In the genomic region with DNA sequence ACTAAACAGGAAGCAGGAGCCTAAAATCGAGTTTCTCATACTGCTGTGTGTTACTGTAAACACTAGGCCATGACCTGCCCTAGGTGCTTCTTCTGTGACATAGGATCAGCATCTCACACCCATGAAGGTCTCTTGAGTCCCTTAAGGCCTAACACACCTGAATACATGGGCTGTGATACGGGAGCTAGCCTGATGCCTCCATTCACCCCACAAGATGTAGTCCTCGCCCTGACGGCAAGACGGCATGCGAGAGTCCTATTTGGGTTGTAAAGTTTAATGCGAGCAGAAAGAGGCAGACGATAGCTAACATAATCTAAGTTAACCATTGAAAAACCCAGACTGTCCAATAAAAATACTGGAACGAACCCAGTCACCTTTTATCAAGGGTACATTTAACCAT, we compare ENCODE assay signal across 13 cellular contexts.
DNase-seq lines count a peak whose midpoint lies in the region; ATAC-seq, FAIRE-seq and TF ChIP-seq lines count a peak whose summit lies in the region.
"Had no signal": no experiment of that assay in that cellular context is flagged by ENCODE, and none has a peak within 500 bp of the region (broad histone marks: within the 10 kb centered on the region; RNA-seq: fewer than 3 reads in every experiment).

No MANE protein-coding gene starts in this region.

- no peaks in the 10 kb centered on the region for H3K27me3 ChIP-seq in BLaER1 treated with 17β-estradiol and CSF1 and Interleukin-3, amounts not matched to agents 10 nM and 100 nM
- peaks cover 0 to 5% of the 10 kb centered on the region in 2 experiments; a peak in 4 of 5 replicates for H3K27me3 ChIP-seq in K562 (ENCODE audit: control insufficient read depth in 2 of 2, insufficient read depth in 2 of 2, low read length in 2 of 2)

- peaks cover 12 to 49% (median 43%) of the 10 kb centered on the region in 10 experiments; a peak in 19 of 20 replicates for H3K4me1 ChIP-seq in BLaER1 treated with 17β-estradiol and CSF1 and Interleukin-3, amounts not matched to agents 10 nM and 100 nM
- H3K4me1 ChIP-seq in K562 (replicated peaks in 1 of 2; ENCODE audit: control insufficient read depth in 2 of 2, insufficient read depth in 2 of 2, low read length in 2 of 2) = no peaks in the 10 kb centered on the region

- H3K79me2 ChIP-seq in K562 (ENCODE audit: control insufficient read depth, insufficient read depth, low read length) = no peaks in the 10 kb centered on the region

- CTCF ChIA-PET in activated CD4-positive, alpha-beta memory T cell treated with anti-CD3 and anti-CD28 coated beads, Interleukin-2, amount 10 ng/mL, durations not matched to agents 7 days and 5 days (lab: Charles Lee) = interaction anchor here (1.1 to 2.6 kb wide), 4 partner anchors 14 to 197 kb away, joined by 3 to 7 read pairs (median 5); no protein-coding TSS in a partner anchor
- CTCF ChIA-PET in K562 (lab: Yijun Ruan, JAX; ENCODE audit: low intra/inter-chr PET ratio) = no interaction called here

- TF ChIP-seq CTCF in K562 (IDR thresholded peaks at IDR 0.05 in 2 of 3, conservative IDR thresholded peaks at IDR 0.05 in 1 of 3; ENCODE audit: insufficient read depth in 2 of 3, low read depth in 1 of 3, low read length in 3 of 3) (no peak), D721Med (IDR thresholded peaks at IDR 0.05; ENCODE audit: insufficient read depth, missing control alignments) (no peak)

- TF ChIP-seq POLR2A in K562 (conservative IDR thresholded peaks at IDR 0.05) = no peak

- 3% methylated on average over 9 of the region's 9 CpGs for WGBS in K562 (ENCODE audit: insufficient coverage, low coverage, missing lambda C conversion rate)

- in situ Hi-C loops in K562 (cut with MboI) = no loop called here

- DNase-seq in D341Med (ENCODE audit: low spot score) (peak; percentile 34), K562 (ENCODE audit: extremely low read depth in 1 of 4, low spot score in 3 of 4) (peak in 3 of 4 experiments; percentile 9 to 17 (median 12)), D721Med (ENCODE audit: insufficient read length, low spot score) (no peak), NCI-H1436 treated with DMSO at 0.1 percent for 48 hours (lab: John Stamatoyannopoulos, UW) (no peak)
- DNase-seq in activated CD4-positive, alpha-beta memory T cell treated with anti-CD3 and anti-CD28 coated beads, Interleukin-2, amount 10 ng/mL, durations not matched to agents 7 days and 5 days = no peak
- DNase-seq: amygdala, head of caudate nucleus, midbrain, MM.1S, NCI-H2081 had no signal

- H4K20me1 ChIP-seq in BLaER1 treated with 17β-estradiol and CSF1 and Interleukin-3, amounts not matched to agents 10 nM and 100 nM = no peaks in the 10 kb centered on the region
- no peaks in the 10 kb centered on the region for H4K20me1 ChIP-seq in K562 (replicated peaks; ENCODE audit: control insufficient read depth, insufficient read depth, low read length)

- H3K4me3 ChIP-seq in BLaER1 treated with 17β-estradiol and CSF1 and Interleukin-3, amounts not matched to agents 10 nM and 100 nM = no peak overlapping the region
- H3K4me3 ChIP-seq in K562 = no peak overlapping the region

- no TSS peak for BruUV-seq in K562 (replicated peaks; lab: Mats Ljungman, UMichigan)

- intact Hi-C loops in K562 (cut with micrococcal nuclease) = no loop called here

- H3K27ac Mint-ChIP-seq in activated CD4-positive, alpha-beta memory T cell treated with anti-CD3 and anti-CD28 coated beads, Interleukin-2, amount 10 ng/mL, durations not matched to agents 7 days and 5 days = peak overlapping the region; percentile 79

- peak overlapping the region in 9 of 11 experiments; percentile 24 to 85 (median 71); a peak in 14 of 22 replicates for H3K4me2 ChIP-seq in BLaER1 treated with 17β-estradiol and CSF1 and Interleukin-3, amounts not matched to agents 10 nM and 100 nM
- no peak overlapping the region for H3K4me2 ChIP-seq in K562 (ENCODE audit: insufficient read depth, low read length)

- H3K9me1 ChIP-seq in K562 (ENCODE audit: control insufficient read depth, insufficient read depth, low read length) = no peaks in the 10 kb centered on the region

- POLR2A ChIA-PET in activated CD4-positive, alpha-beta memory T cell treated with anti-CD3 and anti-CD28 coated beads, Interleukin-2, amount 10 ng/mL, durations not matched to agents 7 days and 5 days (lab: Charles Lee) = interaction anchor here (0.8 to 3.7 kb wide), 11 partner anchors 10 to 241 kb away, joined by 3 to 40 read pairs (median 4); partner anchors contain the start of gene ICE2
- POLR2A ChIA-PET in K562 (lab: Yijun Ruan, JAX) = no interaction called here

- H3K27ac ChIP-seq in BLaER1 treated with 17β-estradiol and CSF1 and Interleukin-3, amounts not matched to agents 10 nM and 100 nM = no peak overlapping the region
- H3K27ac ChIP-seq in K562 (ENCODE audit: extremely low read depth, low read depth, low read length) = no peak overlapping the region

- H3K4me3 Mint-ChIP-seq in activated CD4-positive, alpha-beta memory T cell treated with anti-CD3 and anti-CD28 coated beads, Interleukin-2, amount 10 ng/mL, durations not matched to agents 7 days and 5 days = peak overlapping the region; percentile 36

- peaks cover 0 to 5% (median 0%) of the 10 kb centered on the region in 11 experiments; a peak in 1 of 22 replicates for H3K9me3 ChIP-seq in BLaER1 treated with 17β-estradiol and CSF1 and Interleukin-3, amounts not matched to agents 10 nM and 100 nM (replicated peaks in 1 of 11)
- H3K9me3 ChIP-seq in K562 (replicated peaks; ENCODE audit: control insufficient read depth, insufficient read depth, low read depth, low read length) = no peaks in the 10 kb centered on the region

- FAIRE-seq in K562 (lab: Jason Lieb, UNC) (no peak), D721Med (lab: Jason Lieb, UNC) (no peak)

- peaks cover 2% of the 10 kb centered on the region for H3K27me3 Mint-ChIP-seq in activated CD4-positive, alpha-beta memory T cell treated with anti-CD3 and anti-CD28 coated beads, Interleukin-2, amount 10 ng/mL, durations not matched to agents 7 days and 5 days

- peaks cover 43% of the 10 kb centered on the region for H3K4me1 Mint-ChIP-seq in activated CD4-positive, alpha-beta memory T cell treated with anti-CD3 and anti-CD28 coated beads, Interleukin-2, amount 10 ng/mL, durations not matched to agents 7 days and 5 days

- peaks cover 4% of the 10 kb centered on the region for H3K36me3 Mint-ChIP-seq in activated CD4-positive, alpha-beta memory T cell treated with anti-CD3 and anti-CD28 coated beads, Interleukin-2, amount 10 ng/mL, durations not matched to agents 7 days and 5 days (ENCODE audit: low read depth)

- no peak for TF ChIP-seq EP300 in K562 (IDR thresholded peaks at IDR 0.05; ENCODE audit: low read length)

- no peak overlapping the region for H3K9ac ChIP-seq in BLaER1 treated with 17β-estradiol and CSF1 and Interleukin-3, amounts not matched to agents 10 nM and 100 nM
- no peak overlapping the region for H3K9ac ChIP-seq in K562 (ENCODE audit: insufficient read depth in 1 of 2, low read depth in 2 of 2, low read length in 2 of 2)

- no peak for ATAC-seq in K562
- ATAC-seq in HG02870 (IDR thresholded peaks at IDR 0.05; ENCODE audit: unreplicated experiment) = no peak
- ATAC-seq in GM21390 (IDR thresholded peaks at IDR 0.05; ENCODE audit: unreplicated experiment) = no peak

- no peak overlapping the region for H2AFZ ChIP-seq in K562 (ENCODE audit: low read depth, low read length)

- no peaks in the 10 kb centered on the region for H3K36me3 ChIP-seq in BLaER1 treated with 17β-estradiol and CSF1 and Interleukin-3, amounts not matched to agents 10 nM and 100 nM
- no peaks in the 10 kb centered on the region for H3K36me3 ChIP-seq in K562 (ENCODE audit: control insufficient read depth, insufficient read depth, low read length)

- no peaks in the 10 kb centered on the region for H3K9me3 Mint-ChIP-seq in activated CD4-positive, alpha-beta memory T cell treated with anti-CD3 and anti-CD28 coated beads, Interleukin-2, amount 10 ng/mL, durations not matched to agents 7 days and 5 days

- TF ChIP-seq RAD21 in K562 (CRISPR knock-in tag; conservative IDR thresholded peaks at IDR 0.05 in 1 of 2, IDR thresholded peaks at IDR 0.05 in 1 of 2) = no peak

TF ChIP-seq in K562, 482 proteins besides CTCF, POLR2A, EP300 and RAD21 (continues in another document):
- no peak for TF ChIP-seq TRIM28 (IDR thresholded peaks at IDR 0.05)
- TF ChIP-seq MYNN (IDR thresholded peaks at IDR 0.05) = no peak
- no peak for TF ChIP-seq MYNN (CRISPR knock-in tag; IDR thresholded peaks at IDR 0.05)
- no peak for TF ChIP-seq RBBP5 (IDR thresholded peaks at IDR 0.05; ENCODE audit: borderline replicate concordance, insufficient read depth, low read length, poor library complexity, severe bottlenecking)
- TF ChIP-seq, protein P1, sequence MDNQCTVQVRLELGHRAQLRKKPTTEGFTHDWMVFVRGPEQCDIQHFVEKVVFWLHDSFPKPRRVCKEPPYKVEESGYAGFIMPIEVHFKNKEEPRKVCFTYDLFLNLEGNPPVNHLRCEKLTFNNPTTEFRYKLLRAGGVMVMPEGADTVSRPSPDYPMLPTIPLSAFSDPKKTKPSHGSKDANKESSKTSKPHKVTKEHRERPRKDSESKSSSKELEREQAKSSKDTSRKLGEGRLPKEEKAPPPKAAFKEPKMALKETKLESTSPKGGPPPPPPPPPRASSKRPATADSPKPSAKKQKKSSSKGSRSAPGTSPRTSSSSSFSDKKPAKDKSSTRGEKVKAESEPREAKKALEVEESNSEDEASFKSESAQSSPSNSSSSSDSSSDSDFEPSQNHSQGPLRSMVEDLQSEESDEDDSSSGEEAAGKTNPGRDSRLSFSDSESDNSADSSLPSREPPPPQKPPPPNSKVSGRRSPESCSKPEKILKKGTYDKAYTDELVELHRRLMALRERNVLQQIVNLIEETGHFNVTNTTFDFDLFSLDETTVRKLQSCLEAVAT (IDR thresholded peaks at IDR 0.05) = no peak

Comparison
In these comparisons a context has a peak if more than half of its experiments do, and no peak if none do; other contexts are left out.
1. DNase-seq: peak in D341Med (single experiment) and K562 (3 of 4); none in activated CD4-positive, alpha-beta memory T cell treated with anti-CD3 and anti-CD28 coated beads, Interleukin-2, amount 10 ng/mL, durations not matched to agents 7 days and 5 days (single experiment), D721Med (single experiment) and NCI-H1436 treated with DMSO at 0.1 percent for 48 hours (single experiment).